Comparison of ENCODE assay signal across 9 cellular contexts in the genomic region with DNA sequence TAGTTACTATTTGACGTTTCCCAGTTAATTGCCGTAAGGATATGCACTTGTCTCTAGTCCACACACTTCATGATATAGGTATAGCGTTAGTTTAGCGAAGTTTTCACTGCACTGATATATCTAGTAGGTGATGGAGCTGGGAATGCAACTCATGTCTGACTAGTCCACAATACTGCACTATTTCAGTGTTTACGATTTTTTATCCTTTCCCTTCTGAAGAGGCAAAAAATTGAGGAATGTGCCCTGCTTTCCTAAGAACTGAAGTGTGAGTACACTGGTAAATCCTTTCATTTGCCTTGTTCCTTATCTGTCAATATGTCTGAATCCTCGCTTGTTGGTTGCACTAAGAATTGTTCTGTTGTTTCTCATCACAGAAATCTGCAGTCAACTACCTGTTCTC. TPM values are rescaled to one million over a fixed set of nuclear protein-coding genes. Genes with fewer than 3 reads are reported as not detected.
A peak's percentile ranks its signal among the peaks of the same experiment; 100 is the strongest.
DNase-seq lines count a peak whose midpoint lies in the region; ATAC-seq and TF ChIP-seq lines count a peak whose summit lies in the region.
"Had no signal": no experiment of that assay in that cellular context is flagged by ENCODE, and none has a peak within 500 bp of the region (broad histone marks: within the 10 kb centered on the region; RNA-seq: fewer than 3 reads in every experiment).

No MANE protein-coding gene starts in this region.

- POLR2A ChIA-PET in CD8-positive, alpha-beta memory T cell (lab: Charles Lee) = no interaction called here

- ATAC-seq in body of pancreas = no peak

- no peak for DNase-seq in CD8-positive, alpha-beta memory T cell
- DNase-seq in endothelial cell (ENCODE audit: low spot score) (no peak), osteoblast (ENCODE audit: insufficient read length, low spot score, missing footprints) (peak; percentile 23), SIG-M5 (lab: John Stamatoyannopoulos, UW) (no peak), body of pancreas (no peak), HuH-7 (ENCODE audit: low spot score) (no peak)
- DNase-seq in activated effector memory CD4-positive, alpha-beta T cell treated with Interleukin-2 at 50 U/mL for 16 hours = no peak
- DNase-seq: NCI-H774 had no signal

- CTCF ChIA-PET in CD8-positive, alpha-beta memory T cell (lab: Charles Lee) = interaction anchor here (1.5 to 2.7 kb wide), 2 partner anchors 9 to 25 kb away, joined by 7 to 25 read pairs; no protein-coding TSS in a partner anchor

- H3F3A ChIP-seq in OCI-LY1 (ENCODE audit: insufficient read depth, low read length) = no peaks in the 10 kb centered on the region

- H3K27ac Mint-ChIP-seq in CD8-positive, alpha-beta memory T cell = peak overlapping the region; percentile 91 to 99 (median 97)
- peak overlapping the region; percentile 92 for H3K27ac Mint-ChIP-seq in endothelial cell (ENCODE audit: unreplicated experiment)

- peaks cover 24 to 42% (median 29%) of the 10 kb centered on the region in 3 donors for H3K4me1 Mint-ChIP-seq in CD8-positive, alpha-beta memory T cell
- peaks cover 3% of the 10 kb centered on the region for H3K4me1 Mint-ChIP-seq in endothelial cell (ENCODE audit: unreplicated experiment)

- H3K9me3 Mint-ChIP-seq in CD8-positive, alpha-beta memory T cell = no peaks in the 10 kb centered on the region
- no peaks in the 10 kb centered on the region for H3K9me3 Mint-ChIP-seq in endothelial cell (ENCODE audit: unreplicated experiment)

- H2AFZ ChIP-seq in OCI-LY1 (ENCODE audit: low read length) (no peak overlapping the region), osteoblast (ENCODE audit: low read length) (no peak overlapping the region)

- peak overlapping the region; percentile 65 for H3K27ac ChIP-seq in CD8-positive, alpha-beta memory T cell (ENCODE audit: low read depth, low read length)
- peak overlapping the region; percentile 86 for H3K27ac ChIP-seq in OCI-LY1 (ENCODE audit: low read depth, low read length, poor library complexity, severe bottlenecking)
- H3K27ac ChIP-seq in osteoblast (ENCODE audit: low read depth, low read length) = peak overlapping the region; percentile 58
- H3K27ac ChIP-seq in body of pancreas = peak overlapping the region in 2 of 4 donors; percentile 6 to 47

- peaks cover 8% of the 10 kb centered on the region for H3K36me3 ChIP-seq in CD8-positive, alpha-beta memory T cell (ENCODE audit: insufficient read depth, low read length)
- peaks cover 48% of the 10 kb centered on the region for H3K36me3 ChIP-seq in OCI-LY1 (ENCODE audit: insufficient read depth, low read length)
- peaks cover 33% of the 10 kb centered on the region for H3K36me3 ChIP-seq in osteoblast (ENCODE audit: insufficient read depth, low read length)
- no peaks in the 10 kb centered on the region for H3K36me3 ChIP-seq in body of pancreas (replicated peaks in 1 of 2; ENCODE audit: insufficient read depth in 1 of 2, low read depth in 2 of 2)

- H3K27me3 Mint-ChIP-seq in CD8-positive, alpha-beta memory T cell = peaks cover 0 to 1% of the 10 kb centered on the region in 2 donors
- H3K27me3 Mint-ChIP-seq in endothelial cell (ENCODE audit: unreplicated experiment) = no peaks in the 10 kb centered on the region

- peaks cover 0 to 46% (median 0%) of the 10 kb centered on the region in 3 donors for H3K36me3 Mint-ChIP-seq in CD8-positive, alpha-beta memory T cell
- H3K36me3 Mint-ChIP-seq in endothelial cell (ENCODE audit: low read depth, unreplicated experiment) = no peaks in the 10 kb centered on the region

- peaks cover 9% of the 10 kb centered on the region for H3K4me1 ChIP-seq in CD8-positive, alpha-beta memory T cell (ENCODE audit: insufficient read depth, low read length)
- H3K4me1 ChIP-seq in OCI-LY1 (ENCODE audit: insufficient read depth, low read length, severe bottlenecking) (peaks cover 45% of the 10 kb centered on the region), osteoblast (ENCODE audit: insufficient read depth, low read length) (peaks cover 14% of the 10 kb centered on the region), body of pancreas (peaks cover 16% of the 10 kb centered on the region)

- intact Hi-C loops in body of pancreas (cut with DNase I) = no loop called here

- TF ChIP-seq POLR2A in body of pancreas (IDR thresholded peaks at IDR 0.05) = no peak

- no peaks in the 10 kb centered on the region for H3K9me3 ChIP-seq in CD8-positive, alpha-beta memory T cell (ENCODE audit: low read length)
- H3K9me3 ChIP-seq in OCI-LY1 (ENCODE audit: low read length) (no peaks in the 10 kb centered on the region), osteoblast (ENCODE audit: low read depth, low read length) (no peaks in the 10 kb centered on the region), body of pancreas (no peaks in the 10 kb centered on the region)

- peak overlapping the region; percentile 97 for H3K4me2 ChIP-seq in OCI-LY1 (ENCODE audit: low read length)
- peak overlapping the region; percentile 75 for H3K4me2 ChIP-seq in osteoblast (ENCODE audit: insufficient read depth, low read length)

- TF ChIP-seq CTCF in OCI-LY1 (IDR thresholded peaks at IDR 0.05; ENCODE audit: low read length) (no peak), endothelial cell (IDR thresholded peaks at IDR 0.05; ENCODE audit: unreplicated experiment) (no peak), osteoblast (IDR thresholded peaks at IDR 0.05; ENCODE audit: extremely low read depth, low read depth, low read length) (no peak), body of pancreas (IDR thresholded peaks at IDR 0.05) (no peak)

- WGBS in body of pancreas, 2 donors = 38% methylated on average over 6 of the region's 6 CpGs

- H3K79me2 ChIP-seq in OCI-LY1 (ENCODE audit: insufficient read depth, low read length) = peaks cover 5% of the 10 kb centered on the region
- peaks cover 17% of the 10 kb centered on the region for H3K79me2 ChIP-seq in osteoblast (ENCODE audit: insufficient read depth, low read length)

- no peaks in the 10 kb centered on the region for H4K20me1 ChIP-seq in OCI-LY1 (ENCODE audit: insufficient read depth, low read length)
- peaks cover 11% of the 10 kb centered on the region for H4K20me1 ChIP-seq in osteoblast (ENCODE audit: insufficient read depth, low read length)

- H3K9ac ChIP-seq in OCI-LY1 (ENCODE audit: low read length) = peak overlapping the region; percentile 97

- H3K9me2 ChIP-seq in OCI-LY1 (ENCODE audit: low read depth, low read length) = no peaks in the 10 kb centered on the region

- no peaks in the 10 kb centered on the region for H3K27me3 ChIP-seq in CD8-positive, alpha-beta memory T cell (ENCODE audit: insufficient read depth, low read length, poor library complexity, severe bottlenecking)
- no peaks in the 10 kb centered on the region for H3K27me3 ChIP-seq in OCI-LY1 (ENCODE audit: insufficient read depth, low read length)
- H3K27me3 ChIP-seq in osteoblast (ENCODE audit: insufficient read depth, low read length) = peaks cover 5% of the 10 kb centered on the region
- H3K27me3 ChIP-seq in body of pancreas = no peaks in the 10 kb centered on the region

- peak overlapping the region; percentile 65 for H3K4me3 ChIP-seq in CD8-positive, alpha-beta memory T cell (ENCODE audit: low read length)
- H3K4me3 ChIP-seq in OCI-LY1 (ENCODE audit: low read depth, low read length, poor library complexity, severe bottlenecking) (peak overlapping the region; percentile 87), osteoblast (ENCODE audit: insufficient read depth, low read length) (peak overlapping the region; percentile 87), body of pancreas (peak overlapping the region in 1 of 2 donors; percentile 54)

- peak overlapping the region; percentile 93 to 100 (median 96) for H3K4me3 Mint-ChIP-seq in CD8-positive, alpha-beta memory T cell
- peak overlapping the region; percentile 93 for H3K4me3 Mint-ChIP-seq in endothelial cell (ENCODE audit: unreplicated experiment)

RNA-seq across cellular contexts. Expression of a gene that starts 1.0 kb away (rescaled TPM):
- 100 to 1,000 TPM; 332 to 416 TPM for total RNA-seq in CD8-positive, alpha-beta memory T cell
- polyA plus RNA-seq in CD8-positive, alpha-beta memory T cell = 2,098 TPM
- total RNA-seq in endothelial cell (ENCODE audit: unreplicated experiment) = 225 TPM
- total RNA-seq in osteoblast = 87.2 and 105 TPM in 2 replicates
- 100 to 1,000 TPM; 369 to 821 TPM for total RNA-seq in body of pancreas

RNA-seq across cellular contexts. Expression of a gene that starts 5.8 kb away (rescaled TPM):
- under 1 TPM; 0.48 to 0.60 TPM for total RNA-seq in CD8-positive, alpha-beta memory T cell
- polyA plus RNA-seq in CD8-positive, alpha-beta memory T cell = not detected
- total RNA-seq in endothelial cell (ENCODE audit: unreplicated experiment) = 9.4 TPM
- total RNA-seq in osteoblast = not detected in 2 replicates
- total RNA-seq in body of pancreas = 1 to 10 TPM; 2.6 to 4.0 TPM

RNA-seq across cellular contexts. Expression of a gene that starts 15.9 kb away (rescaled TPM):
- total RNA-seq in CD8-positive, alpha-beta memory T cell = 10 to 100 TPM; 43.3 to 44.2 TPM
- 17.0 TPM for polyA plus RNA-seq in CD8-positive, alpha-beta memory T cell
- 37.8 TPM for total RNA-seq in endothelial cell (ENCODE audit: unreplicated experiment)
- 22.8 and 26.5 TPM in 2 replicates for total RNA-seq in osteoblast
- total RNA-seq in body of pancreas = 1 to 10 TPM; 6.2 to 7.6 TPM

RNA-seq across cellular contexts. Expression of a gene that starts 16.2 kb away (rescaled TPM):
- total RNA-seq in CD8-positive, alpha-beta memory T cell = 10 to 100 TPM; 21.3 to 22.0 TPM
- polyA plus RNA-seq in CD8-positive, alpha-beta memory T cell = 78.7 TPM
- total RNA-seq in endothelial cell (ENCODE audit: unreplicated experiment) = 53.2 TPM
- total RNA-seq in osteoblast = 66.0 and 70.2 TPM in 2 replicates
- total RNA-seq in body of pancreas = 10 to 100 TPM; 24.1 to 25.7 TPM

RNA-seq across cellular contexts. Expression of a gene that starts 43.3 kb away (rescaled TPM):
- 10 to 100 TPM; 40.1 to 43.3 TPM for total RNA-seq in CD8-positive, alpha-beta memory T cell
- polyA plus RNA-seq in CD8-positive, alpha-beta memory T cell = 11.8 TPM
- total RNA-seq in endothelial cell (ENCODE audit: unreplicated experiment) (12.5 TPM), osteoblast (2.7 and 2.9 TPM in 2 replicates), body of pancreas (1 to 10 TPM; 5.3 to 5.7 TPM)
